In the genomic region with DNA sequence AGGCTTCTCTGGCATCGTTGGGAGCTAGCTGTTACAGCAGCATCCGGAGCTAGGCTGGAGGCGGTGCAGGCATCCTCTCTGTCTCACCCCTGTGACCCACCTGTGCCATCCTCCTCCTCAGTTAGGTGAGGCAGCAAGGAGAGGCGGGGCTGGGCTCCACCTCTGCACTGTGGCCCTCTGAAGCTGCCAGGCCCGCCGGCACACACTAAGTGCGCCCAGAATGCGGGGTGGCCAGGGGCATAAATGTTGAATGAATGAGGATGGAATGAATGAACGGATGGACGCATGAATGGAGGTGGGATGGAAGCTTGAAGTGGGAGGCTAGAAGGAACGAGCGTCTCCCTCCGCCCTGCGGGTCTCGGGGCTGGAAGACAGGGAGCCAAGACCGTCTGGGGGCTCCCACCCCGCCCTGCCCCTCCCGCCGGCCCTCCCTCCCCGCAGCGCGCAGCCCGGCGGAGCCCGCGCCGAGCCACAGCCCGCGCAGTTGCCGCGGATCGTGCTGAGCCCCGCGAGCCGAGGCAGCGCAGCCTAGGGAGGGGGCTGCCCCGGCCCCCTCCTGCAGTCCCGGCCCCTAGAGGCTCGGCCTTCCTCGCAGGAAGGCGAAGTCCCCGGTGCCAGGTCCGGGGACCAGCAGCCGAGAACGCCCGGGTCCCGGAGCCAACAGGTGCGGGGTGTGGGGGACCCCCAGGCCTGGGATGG, we compare ENCODE assay signal across 8 cellular contexts. TPM values are rescaled to one million over a fixed set of nuclear protein-coding genes. Genes with fewer than 3 reads are reported as not detected.
DNase-seq lines count a peak whose midpoint lies in the region; ATAC-seq and TF ChIP-seq lines count a peak whose summit lies in the region.

A gene (plus strand): TSS at position 472 of the 699 bp plus-strand sequence. CDS start 1,504 bp downstream, outside the sequence.

- peaks cover 2% of the 10 kb centered on the region for H3K4me1 Mint-ChIP-seq in activated naive CD4-positive, alpha-beta T cell treated with anti-CD3 and anti-CD28 coated beads for 36 hours (ENCODE audit: low read depth)

- peaks cover 7% of the 10 kb centered on the region for H3K4me1 ChIP-seq in mucosa of stomach (ENCODE audit: control insufficient read depth, insufficient read depth, low read length)
- H3K4me1 ChIP-seq in uterus: no peaks in the 10 kb centered on the region

- TF ChIP-seq CTCF in uterus (IDR thresholded peaks at IDR 0.05): no peak

- in situ Hi-C loops in KBM-7 (cut with MboI; ENCODE audit: low pct_unique_long_range_greater_than_20kb, low sequenced_read_pairs): no loop called here

- peaks cover 32% of the 10 kb centered on the region for H3K27me3 Mint-ChIP-seq in activated naive CD4-positive, alpha-beta T cell treated with anti-CD3 and anti-CD28 coated beads for 36 hours (ENCODE audit: low read depth)

- H3K27ac Mint-ChIP-seq in activated naive CD4-positive, alpha-beta T cell treated with anti-CD3 and anti-CD28 coated beads for 36 hours: no peak within 1 kb of the TSS

- no peaks in the 10 kb centered on the region for H3K36me3 Mint-ChIP-seq in activated naive CD4-positive, alpha-beta T cell treated with anti-CD3 and anti-CD28 coated beads for 36 hours (ENCODE audit: low read depth)

- H3K36me3 ChIP-seq in mucosa of stomach (ENCODE audit: control insufficient read depth, insufficient read depth, low read length) (no peaks in the 10 kb centered on the region), uterus (no peaks in the 10 kb centered on the region)

- no peak for TF ChIP-seq POLR2A in uterus (IDR thresholded peaks at IDR 0.05)

- H3K4me3 Mint-ChIP-seq in activated naive CD4-positive, alpha-beta T cell treated with anti-CD3 and anti-CD28 coated beads for 36 hours: peak within 1 kb of the TSS; percentile 40

- ATAC-seq in GM18870 (IDR thresholded peaks at IDR 0.05; ENCODE audit: unreplicated experiment): no peak

- H3K9me3 ChIP-seq in mucosa of stomach (ENCODE audit: control insufficient read depth, low read length) (no peaks in the 10 kb centered on the region), uterus (no peaks in the 10 kb centered on the region)

- peaks cover 45% of the 10 kb centered on the region for H3K27me3 ChIP-seq in mucosa of stomach (ENCODE audit: control insufficient read depth, insufficient read depth, low read length)
- no peaks in the 10 kb centered on the region for H3K27me3 ChIP-seq in uterus

- no peak for DNase-seq in activated naive CD4-positive, alpha-beta T cell treated with anti-CD3 and anti-CD28 coated beads for 36 hours
- no peak for DNase-seq in activated naive CD4-positive, alpha-beta T cell treated with anti-CD3 and anti-CD28 coated beads, Interleukin-2, amount 50 U/mL, for 16 hours
- DNase-seq in dermis blood vessel endothelial cell (peak; percentile 19), uterus (no peak), KBM-7 (no peak)
- DNase-seq in activated naive CD4-positive, alpha-beta T cell treated with Interleukin-2 at 50 U/mL for 16 hours: no peak

- H3K27ac ChIP-seq in uterus: no peak within 1 kb of the TSS

- CTCF ChIA-PET in activated naive CD4-positive, alpha-beta T cell treated with anti-CD3 and anti-CD28 coated beads for 36 hours (lab: Charles Lee): interaction anchor here (0.5 to 1.9 kb wide), 9 partner anchors 16 to 223 kb away, joined by 3 to 8 read pairs (median 3); no protein-coding TSS in a partner anchor

- intact Hi-C loops in activated naive CD4-positive, alpha-beta T cell treated with anti-CD3 and anti-CD28 coated beads for 36 hours (cut with micrococcal nuclease): no loop called here
- intact Hi-C loops in uterus (cut with DNase I; ENCODE audit: low total_unique reads): no loop called here

- H3K4me3 ChIP-seq in mucosa of stomach (ENCODE audit: low read length) (no peak within 1 kb of the TSS), uterus (peak within 1 kb of the TSS; percentile 35 to 48)

- no peaks in the 10 kb centered on the region for H3K9me3 Mint-ChIP-seq in activated naive CD4-positive, alpha-beta T cell treated with anti-CD3 and anti-CD28 coated beads for 36 hours

- H3K9ac ChIP-seq in mucosa of stomach (ENCODE audit: low read length): peak within 1 kb of the TSS; percentile 34

RNA-seq across cellular contexts. Expression of the gene that starts here (rescaled TPM):
- total RNA-seq in activated naive CD4-positive, alpha-beta T cell treated with anti-CD3 and anti-CD28 coated beads for 36 hours: not detected
- 1.2 and 4.6 TPM in 2 replicates for total RNA-seq in dermis blood vessel endothelial cell
- not detected for total RNA-seq in uterus
